ENCODE assay signal across 10 cellular contexts in the genomic region with DNA sequence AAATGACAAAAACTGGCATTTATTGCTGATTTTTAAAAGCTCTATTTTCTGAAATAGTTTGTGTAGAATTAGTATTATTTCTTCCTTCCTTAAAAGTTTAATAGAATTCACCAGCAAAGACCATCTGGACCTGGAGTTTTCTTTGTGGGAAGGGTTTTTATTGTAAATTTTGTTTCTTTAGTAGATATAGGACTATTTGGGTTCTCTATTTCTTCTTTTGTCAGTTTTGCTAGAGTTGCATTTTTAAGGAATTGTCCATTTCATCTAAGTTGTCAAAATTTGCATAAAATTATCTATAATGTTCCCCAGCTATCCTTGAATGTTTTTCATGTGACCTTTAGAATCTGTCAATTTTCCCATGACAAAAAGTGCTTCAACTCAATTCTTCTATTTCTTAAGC.
"Had no signal": no experiment of that assay in that cellular context is flagged by ENCODE, and none has a peak within 500 bp of the region (broad histone marks: within the 10 kb centered on the region; RNA-seq: fewer than 3 reads in every experiment).

No MANE protein-coding gene starts in this region.

- H3K27ac ChIP-seq: GM23248 had no signal

- H3K4me1 ChIP-seq: HAP-1 had no signal

- H3K4me3 ChIP-seq: GM23248, GM23338, HAP-1 had no signal

- H3K9ac ChIP-seq: GM23248 had no signal

- DNase-seq: GM23248, GOT3, H7, HCEC 1CT, HFFc6 had no signal

- FAIRE-seq: H1, H54 had no signal

- H2AFZ ChIP-seq: GM23248, GM23338 had no signal

- H3K4me2 ChIP-seq: GM23338 had no signal

- ATAC-seq: GM23338, HCT116 had no signal

- H3K36me3 ChIP-seq: HAP-1 had no signal
